Comparison of ENCODE assay signal across 1 cellular context in genomic region chr1:160047116-160047991, GRCh38.
TF ChIP-seq lines count a peak whose summit lies in the region.

No MANE protein-coding gene starts in this region.

TF ChIP-seq in H1, 55 proteins besides CTCF, POLR2A, EP300 and RAD21:
- TF ChIP-seq RXRA (IDR thresholded peaks at IDR 0.05; ENCODE audit: insufficient read depth, low read depth, low read length), result no peak
- TF ChIP-seq HDAC6 (IDR thresholded peaks at IDR 0.05; ENCODE audit: low read depth, low read length), result no peak
- no peak for TF ChIP-seq SIX5 (IDR thresholded peaks at IDR 0.05; ENCODE audit: low read depth, low read length)
- TF ChIP-seq NRF1 (IDR thresholded peaks at IDR 0.05; ENCODE audit: low read depth, low read length), result no peak
- TF ChIP-seq FOSL1 (IDR thresholded peaks at IDR 0.05; ENCODE audit: insufficient read depth, low read depth, low read length), result no peak
- no peak for TF ChIP-seq BRCA1 (IDR thresholded peaks at IDR 0.05; ENCODE audit: low read depth, low read length)
- no peak for TF ChIP-seq SP1 (IDR thresholded peaks at IDR 0.05; ENCODE audit: low read depth, low read length)
- TF ChIP-seq CBX8 (IDR thresholded peaks at IDR 0.05; ENCODE audit: borderline replicate concordance, low read depth, low read length), result no peak
- TF ChIP-seq SUZ12 (IDR thresholded peaks at IDR 0.05; ENCODE audit: low read length), result no peak
- no peak for TF ChIP-seq ASH2L (IDR thresholded peaks at IDR 0.05; ENCODE audit: low read length)
- no peak for TF ChIP-seq GTF2F1 (IDR thresholded peaks at IDR 0.05; ENCODE audit: borderline replicate concordance, low read depth, low read length)
- TF ChIP-seq KDM4A (IDR thresholded peaks at IDR 0.05; ENCODE audit: low read depth, low read length, severe bottlenecking), result no peak
- no peak for TF ChIP-seq MAFK (IDR thresholded peaks at IDR 0.05; ENCODE audit: low read depth, low read length)
- TF ChIP-seq PHF8 (conservative IDR thresholded peaks at IDR 0.05; ENCODE audit: low read depth, low read length), result no peak
- TF ChIP-seq RBBP5 (IDR thresholded peaks at IDR 0.05; ENCODE audit: borderline replicate concordance, low read depth, low read length), result no peak
TF ChIP-seq in H1: peak in this region for 0.
